In genomic region chr10:97332586-97333350, GRCh38 we compare ENCODE assay signal across 8 cellular contexts. TPM values are rescaled to one million over a fixed set of nuclear protein-coding genes. Genes with fewer than 3 reads are reported as not detected.
DNase-seq lines count a peak whose midpoint lies in the region; ATAC-seq and TF ChIP-seq lines count a peak whose summit lies in the region.

No MANE protein-coding gene starts in this region.

- H3K36me3 ChIP-seq in Loucy (ENCODE audit: insufficient read depth, low read length) (no peaks in the 10 kb centered on the region; the same call in 1 of the 2 replicates), heart left ventricle (peaks cover 0 to 21% (median 15%) of the 10 kb centered on the region in 9 donors), osteoblast (ENCODE audit: insufficient read depth, low read length) (no peaks in the 10 kb centered on the region)

- H2AFZ ChIP-seq in Loucy (ENCODE audit: low read length) = no peak overlapping the region
- H2AFZ ChIP-seq in osteoblast (ENCODE audit: low read length) = peak overlapping the region; percentile 89

- ATAC-seq in heart left ventricle (peak; percentile 25 to 63 (median 50)), HG03280 (IDR thresholded peaks at IDR 0.05; ENCODE audit: unreplicated experiment) (no peak), GM18505 (IDR thresholded peaks at IDR 0.05; ENCODE audit: unreplicated experiment) (no peak)

- peaks cover 43% of the 10 kb centered on the region for H4K20me1 ChIP-seq in Loucy (ENCODE audit: insufficient read depth, low read length, poor library complexity, severe bottlenecking)
- no peaks in the 10 kb centered on the region for H4K20me1 ChIP-seq in osteoblast (ENCODE audit: insufficient read depth, low read length)

- no peaks in the 10 kb centered on the region for H3K9me3 ChIP-seq in Loucy (ENCODE audit: insufficient read depth, low read depth, low read length)
- no peaks in the 10 kb centered on the region for H3K9me3 ChIP-seq in heart left ventricle
- H3K9me3 ChIP-seq in osteoblast (ENCODE audit: low read depth, low read length) = no peaks in the 10 kb centered on the region

- no peaks in the 10 kb centered on the region for H3K27me3 ChIP-seq in Loucy (ENCODE audit: insufficient read depth, low read length, poor library complexity, severe bottlenecking)
- no peaks in the 10 kb centered on the region for H3K27me3 ChIP-seq in heart left ventricle
- H3K27me3 ChIP-seq in osteoblast (ENCODE audit: insufficient read depth, low read length) = peaks cover 26% of the 10 kb centered on the region

- H3K4me1 ChIP-seq in Loucy (ENCODE audit: insufficient read depth, low read length, poor library complexity, severe bottlenecking) (peaks cover 31% of the 10 kb centered on the region), heart left ventricle (peaks cover 2 to 79% (median 38%) of the 10 kb centered on the region in 12 donors), osteoblast (ENCODE audit: insufficient read depth, low read length) (peaks cover 20% of the 10 kb centered on the region)

- peak overlapping the region; percentile 11 for H3K27ac ChIP-seq in adipose tissue (ENCODE audit: low read depth, low read length)
- H3K27ac ChIP-seq in heart left ventricle = peak overlapping the region; percentile 85 to 97 (median 94)
- H3K27ac ChIP-seq in osteoblast (ENCODE audit: low read depth, low read length) = peak overlapping the region; percentile 49

- DNase-seq in EH (ENCODE audit: low read depth) (peak; percentile 88), heart left ventricle (peak in 4 of 5 donors; percentile 35 to 50 (median 41)), osteoblast (ENCODE audit: insufficient read length, low spot score, missing footprints) (peak; percentile 97), NCI-H1092 treated with DMSO at 0.1 percent for 48 hours (lab: John Stamatoyannopoulos, UW) (no peak)

- no peak for TF ChIP-seq CTCF in Loucy (conservative IDR thresholded peaks at IDR 0.05; ENCODE audit: low read length)
- peak in 4 of 12 donors; percentile 42 to 55 (median 46) for TF ChIP-seq CTCF in heart left ventricle (IDR thresholded peaks at IDR 0.05)
- peak; percentile 45 for TF ChIP-seq CTCF in osteoblast (IDR thresholded peaks at IDR 0.05; ENCODE audit: extremely low read depth, low read depth, low read length)

- TF ChIP-seq POLR2A in heart left ventricle (IDR thresholded peaks at IDR 0.05) (no peak), GM18505 (IDR thresholded peaks at IDR 0.05; ENCODE audit: borderline replicate concordance, extremely low read depth, insufficient read depth, insufficient read length) (no peak)

- no peaks in the 10 kb centered on the region for H3K9me2 ChIP-seq in Loucy (replicated peaks; ENCODE audit: low read depth, low read length)

- peak overlapping the region; percentile 99 for H3K4me2 ChIP-seq in Loucy (ENCODE audit: low read depth, low read length, poor library complexity, severe bottlenecking)
- peak overlapping the region; percentile 90 for H3K4me2 ChIP-seq in osteoblast (ENCODE audit: insufficient read depth, low read length)

- no peaks in the 10 kb centered on the region for H3F3A ChIP-seq in Loucy (ENCODE audit: low read depth)

- 11 to 17% (median 12%) methylated on average over 18 of the region's 18 CpGs for WGBS in adipose tissue, 3 donors
- WGBS in heart left ventricle, 4 donors = 1 to 8% (median 5%) methylated on average over 18 of the region's 18 CpGs

- H3K9ac ChIP-seq in Loucy (ENCODE audit: low read depth, low read length, poor library complexity, severe bottlenecking) = peak overlapping the region; percentile 86

- H3K4me3 ChIP-seq in Loucy (ENCODE audit: low read length, poor library complexity, severe bottlenecking) = peak overlapping the region; percentile 91
- H3K4me3 ChIP-seq in heart left ventricle = peak overlapping the region; percentile 67 to 100 (median 90)
- H3K4me3 ChIP-seq in osteoblast (ENCODE audit: insufficient read depth, low read length) = peak overlapping the region; percentile 84

- H3K79me2 ChIP-seq in Loucy (ENCODE audit: insufficient read depth, low read length) (peaks cover 52% of the 10 kb centered on the region), osteoblast (ENCODE audit: insufficient read depth, low read length) (peaks cover 14% of the 10 kb centered on the region)

- intact Hi-C loops in heart left ventricle (cut with DNase I) = loop anchor here in 9 of 10 donors (1.0 to 5.0 kb wide), 6 partner anchors 13 to 55 kb away; partner anchors contain the start of genes ARHGAP19 (in 4 of the 9) and FRAT1 (in 4 of the 9)

RNA-seq across cellular contexts. Expression of gene FRAT2, which starts 1.8 kb away (rescaled TPM):
- polyA plus RNA-seq in adipose tissue = 10 to 100 TPM in 1 of 3 donors, 1 to 10 TPM in 2; 6.4 to 16.6 (median 9.9) TPM
- 10 to 100 TPM in 1 of 9 donors, 1 to 10 TPM in 8; 4.4 to 12.4 (median 7.5) TPM for total RNA-seq in heart left ventricle
- polyA plus RNA-seq in heart left ventricle = 1 to 10 TPM; 3.4 to 4.6 TPM
- total RNA-seq in osteoblast = 8.0 and 9.4 TPM in 2 replicates

RNA-seq across cellular contexts. Expression of gene FRAT1, which starts 13.7 kb away (rescaled TPM):
- polyA plus RNA-seq in adipose tissue (1 to 10 TPM; 2.5 to 2.9 (median 2.7) TPM), heart left ventricle (1 to 10 TPM; 1.1 to 2.0 TPM)
- total RNA-seq in heart left ventricle (1 to 10 TPM; 2.0 to 5.2 (median 4.4) TPM), osteoblast (3.3 and 3.8 TPM in 2 replicates)

RNA-seq across cellular contexts. Expression of gene ARHGAP19, which starts 40.3 kb away (rescaled TPM):
- polyA plus RNA-seq in adipose tissue (1 to 10 TPM; 1.7 to 4.8 (median 2.4) TPM), heart left ventricle (1 to 10 TPM; 1.1 to 2.7 TPM)
- total RNA-seq in heart left ventricle (1 to 10 TPM; 3.0 to 7.4 (median 4.1) TPM), osteoblast (7.7 and 8.7 TPM in 2 replicates)

Comparison
In these comparisons a context has a peak if more than half of its experiments do, and no peak if none do; other contexts are left out.
1. H3K27ac ChIP-seq: peak in every context shown above with its lines; median percentile 94 in heart left ventricle; 49 in osteoblast; 11 in adipose tissue.
2. ATAC-seq: peak in heart left ventricle (4 of 4); none in HG03280 (single experiment) and GM18505 (single experiment).
3. Peak in every context shown above with its lines, with median percentiles within 50 percentile points of each other: H3K4me3 ChIP-seq.